ENCODE assay signal across 9 cellular contexts in the genomic region with DNA sequence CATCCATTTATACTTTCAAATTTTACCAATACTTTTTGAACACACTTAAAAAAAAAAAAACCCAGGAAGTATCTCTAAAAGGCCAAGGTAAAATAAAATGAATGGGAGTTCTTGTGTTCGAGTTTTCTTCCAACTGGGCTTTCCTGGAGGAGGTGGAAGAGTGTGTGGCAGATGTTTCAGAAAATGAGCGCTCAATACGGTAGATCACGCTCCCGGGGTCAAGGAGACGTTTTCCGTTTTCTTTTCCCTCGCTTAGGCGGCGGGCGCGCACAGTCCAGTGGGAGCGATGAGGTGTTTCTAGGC. TPM values are rescaled to one million over a fixed set of nuclear protein-coding genes. Genes with fewer than 3 reads are reported as not detected.
A peak's percentile ranks its signal among the peaks of the same experiment; 100 is the strongest.
DNase-seq lines count a peak whose midpoint lies in the region; ATAC-seq, FAIRE-seq and TF ChIP-seq lines count a peak whose summit lies in the region.
"Had no signal": no experiment of that assay in that cellular context is flagged by ENCODE, and none has a peak within 500 bp of the region (broad histone marks: within the 10 kb centered on the region; RNA-seq: fewer than 3 reads in every experiment).

No MANE protein-coding gene starts in this region.

- no peak overlapping the region for H4K91ac ChIP-seq in H9 (ENCODE audit: insufficient read length, low read depth, low read length)

- no peak overlapping the region for H4K8ac ChIP-seq in H9 (replicated peaks; ENCODE audit: insufficient read length, low read depth, low read length)

- H3K4me3 Mint-ChIP-seq in H9: peak overlapping the region; percentile 44 to 68

- no peak for TF ChIP-seq CTCF in H9 (conservative IDR thresholded peaks at IDR 0.05)
- no peak for TF ChIP-seq CTCF in WI38 (IDR thresholded peaks at IDR 0.05; ENCODE audit: low read depth, low read length)
- TF ChIP-seq CTCF in gastroesophageal sphincter (IDR thresholded peaks at IDR 0.05): no peak

- TF ChIP-seq POLR2A in gastroesophageal sphincter (IDR thresholded peaks at IDR 0.05): no peak

- ATAC-seq in gastroesophageal sphincter (no peak), GM19455 (IDR thresholded peaks at IDR 0.05; ENCODE audit: unreplicated experiment) (no peak), GM21367 (IDR thresholded peaks at IDR 0.05; ENCODE audit: unreplicated experiment) (no peak)

- DNase-seq in H9 (no peak), small intestine (no peak), GM03348 (ENCODE audit: low spot score) (no peak), T-helper 9 cell (no peak)

- H4K20me1 ChIP-seq in H9 (ENCODE audit: control insufficient read depth, insufficient read depth, insufficient read length): no peaks in the 10 kb centered on the region

- H3K27me3 Mint-ChIP-seq in H9 (ENCODE audit: low read depth): no peaks in the 10 kb centered on the region

- WGBS in H9 (ENCODE audit: extremely low coverage, insufficient read length, low lambda C conversion rate): no CpG with 5 or more reads among the region's 13 CpGs
- WGBS in gastroesophageal sphincter (ENCODE audit: low coverage in 1 of 2), 2 donors: 0 to 3% methylated on average over 3 to 8 of the region's 13 CpGs
- 0 to 2% (median 0%) methylated on average over 13 of the region's 13 CpGs for WGBS in small intestine, 3 donors

- no peak overlapping the region for H3K4ac ChIP-seq in H9 (ENCODE audit: low read depth, low read length)

- no peaks in the 10 kb centered on the region for H3K79me1 ChIP-seq in H9 (ENCODE audit: insufficient read depth, low read depth, low read length, poor library complexity, severe bottlenecking)

- H3K23me2 ChIP-seq in H9 (ENCODE audit: insufficient read length, low read depth, low read length, poor library complexity, severe bottlenecking): peaks cover 12% of the 10 kb centered on the region

- peak overlapping the region; percentile 78 to 97 (median 93) for H3K27ac Mint-ChIP-seq in H9

- H3K27me3 ChIP-seq in H9 (ENCODE audit: insufficient read depth, low read length) (no peaks in the 10 kb centered on the region), gastroesophageal sphincter (no peaks in the 10 kb centered on the region), small intestine (ENCODE audit: control insufficient read depth in 2 of 2, insufficient read depth in 2 of 2, low read length in 2 of 2) (no peaks in the 10 kb centered on the region)

- no peak overlapping the region for H2BK5ac ChIP-seq in H9 (ENCODE audit: insufficient read length, low read length)

- H3K36me3 Mint-ChIP-seq in H9 (ENCODE audit: insufficient read depth in 1 of 3, low read depth in 3 of 3): peaks cover 2 to 8% (median 4%) of the 10 kb centered on the region in 3 experiments; a peak in 3 of 7 replicates

- H2BK20ac ChIP-seq in H9 (ENCODE audit: low read depth, low read length, poor library complexity, severe bottlenecking): no peak overlapping the region

- H2AFZ ChIP-seq in H9 (ENCODE audit: low read length): peak overlapping the region; percentile 37

- TF ChIP-seq EP300 in gastroesophageal sphincter (IDR thresholded peaks at IDR 0.05): no peak

- H3K27ac ChIP-seq in H9 (ENCODE audit: insufficient read length, low read depth, low read length) (no peak overlapping the region), gastroesophageal sphincter (peak overlapping the region in 3 of 4 donors; percentile 91 to 98 (median 97)), small intestine (ENCODE audit: low read depth in 1 of 2, low read length in 1 of 2) (peak overlapping the region in 1 of 2 donors; percentile 32)

- no peak overlapping the region for H2BK15ac ChIP-seq in H9 (ENCODE audit: low read depth, low read length)

- no peak overlapping the region for H2BK120ac ChIP-seq in H9 (ENCODE audit: low read depth, low read length, poor library complexity, severe bottlenecking)

- H3K4me3 ChIP-seq in WI38 (ENCODE audit: low read depth, low read length): peak overlapping the region; percentile 42
- peak overlapping the region in 1 of 2 donors; percentile 96 for H3K4me3 ChIP-seq in gastroesophageal sphincter
- peak overlapping the region; percentile 28 to 30 for H3K4me3 ChIP-seq in small intestine (ENCODE audit: low read depth in 1 of 2, low read length in 2 of 2)

- no peak overlapping the region for H3K18ac ChIP-seq in H9 (ENCODE audit: insufficient read length, low read depth, low read length)

- peaks cover 2% of the 10 kb centered on the region; the same call in 1 of the 2 replicates for H3K4me1 ChIP-seq in H9 (ENCODE audit: insufficient read depth, low read length)
- H3K4me1 ChIP-seq in gastroesophageal sphincter: peaks cover 0 to 39% (median 6%) of the 10 kb centered on the region in 3 donors
- H3K4me1 ChIP-seq in small intestine (ENCODE audit: control insufficient read depth in 2 of 2, insufficient read depth in 1 of 2, low read depth in 1 of 2, low read length in 1 of 2): no peaks in the 10 kb centered on the region

- no peaks in the 10 kb centered on the region for H3K9me3 ChIP-seq in H9 (ENCODE audit: control insufficient read depth, low read depth, low read length)
- no peaks in the 10 kb centered on the region for H3K9me3 ChIP-seq in gastroesophageal sphincter
- H3K9me3 ChIP-seq in small intestine (ENCODE audit: control insufficient read depth, low read depth): no peaks in the 10 kb centered on the region

- H3K36me3 ChIP-seq in gastroesophageal sphincter (peaks cover 0 to 10% of the 10 kb centered on the region in 2 donors), small intestine (ENCODE audit: control insufficient read depth in 2 of 2, insufficient read depth in 2 of 2, low read length in 2 of 2) (no peaks in the 10 kb centered on the region)

- no peak overlapping the region for H3K14ac ChIP-seq in H9 (ENCODE audit: insufficient read depth, low read length)

- peak overlapping the region; percentile 12 for H3K9ac ChIP-seq in H9 (ENCODE audit: extremely low read depth, insufficient read length, low read length)

- no peak overlapping the region for H4K5ac ChIP-seq in H9 (ENCODE audit: insufficient read length, low read depth, low read length)

- H2BK12ac ChIP-seq in H9 (ENCODE audit: insufficient read length, low read depth, low read length): no peak overlapping the region

- no peak overlapping the region for H3K23ac ChIP-seq in H9 (ENCODE audit: insufficient read length, low read depth, low read length)

- no peak overlapping the region for H3T11ph ChIP-seq in H9 (ENCODE audit: low read length)

- peaks cover 5% of the 10 kb centered on the region; the same call in 1 of the 2 replicates for H3K79me2 ChIP-seq in H9 (ENCODE audit: insufficient read depth, low read length)

- peaks cover 15 to 19% of the 10 kb centered on the region in 2 experiments for H3K4me1 Mint-ChIP-seq in H9

- peak overlapping the region; percentile 7 for H3K4me2 ChIP-seq in H9 (ENCODE audit: insufficient read depth, insufficient read length, low read length)

- no peak overlapping the region for H3K56ac ChIP-seq in H9 (ENCODE audit: insufficient read length, low read depth, low read length)

- H3K9me3 Mint-ChIP-seq in H9: peaks cover 4 to 5% of the 10 kb centered on the region in 2 experiments; a peak in 4 of 5 replicates

- H2AK5ac ChIP-seq in H9 (ENCODE audit: insufficient read length, low read length): no peak overlapping the region

- no peak for FAIRE-seq in small intestine (lab: Jason Lieb, UNC)

RNA-seq across cellular contexts. Expression of a gene that starts 0.5 kb away (rescaled TPM):
- 66.0 and 67.6 TPM in 2 replicates for total RNA-seq in H9 (2021)
- total RNA-seq in gastroesophageal sphincter: 100 to 1,000 TPM in 1 of 4 donors, 10 to 100 TPM in 3; 56.9 to 120 (median 83.2) TPM
- polyA plus RNA-seq in small intestine: 10 to 100 TPM in 2 of 3 donors, 1 to 10 TPM in 1; 8.6 to 24.2 (median 15.4) TPM

RNA-seq across cellular contexts. Expression of a gene that starts 35.2 kb away (rescaled TPM):
- total RNA-seq in H9 (2021): 4.5 and 6.2 TPM in 2 replicates
- 10 to 100 TPM in 3 of 4 donors, 1 to 10 TPM in 1; 4.5 to 35.6 (median 17.8) TPM for total RNA-seq in gastroesophageal sphincter
- polyA plus RNA-seq in small intestine: 10 to 100 TPM in 1 of 3 donors, 1 to 10 TPM in 2; 2.5 to 14.9 (median 4.9) TPM
- total RNA-seq: lung microvascular endothelial cell had no signal
